In genomic region chr11:78420796-78421209, GRCh38 we compare ENCODE assay signal across 8 cellular contexts. TPM values are rescaled to one million over a fixed set of nuclear protein-coding genes. Genes with fewer than 3 reads are reported as not detected.
DNase-seq lines count a peak whose midpoint lies in the region; ATAC-seq and TF ChIP-seq lines count a peak whose summit lies in the region.

No MANE protein-coding gene starts in this region.

- peak overlapping the region; percentile 94 for H3K27ac ChIP-seq in BLaER1

- peak overlapping the region; percentile 53 for H3K4me3 ChIP-seq in BLaER1

- TF ChIP-seq RAD21 in Ishikawa (IDR thresholded peaks at IDR 0.05; ENCODE audit: low read depth) = no peak

- peak; percentile 74 for DNase-seq in activated CD8-positive, alpha-beta memory T cell treated with anti-CD3 and anti-CD28 coated beads for 24 hours
- peak; percentile 62 for DNase-seq in left ventricle myocardium superior
- peak in 2 of 3 donors; percentile 35 to 49 for DNase-seq in stimulated activated CD4-positive, alpha-beta T cell treated with anti-CD3 and anti-CD28 coated beads, TNF-alpha, amount 100 ng/mL, for 48 hours (ENCODE audit: low read depth in 3 of 3)
- no peak for DNase-seq in NK-92 treated with Interleukin-12 subunit alpha and Interleukin-12 subunit beta, amount 100 ng/mL, for 24 hours (lab: John Stamatoyannopoulos, UW)

- H3K4me1 ChIP-seq in BLaER1 = peaks cover 80% of the 10 kb centered on the region

- peak overlapping the region; percentile 89 for H3K9ac ChIP-seq in BLaER1

- H3K36me3 ChIP-seq in BLaER1 = no peaks in the 10 kb centered on the region

- H3K9me3 ChIP-seq in BLaER1 = no peaks in the 10 kb centered on the region

- TF ChIP-seq EP300 in Ishikawa (IDR thresholded peaks at IDR 0.05; ENCODE audit: borderline replicate concordance) = no peak

- H4K20me1 ChIP-seq in BLaER1 = 0 out of 2 replicates have a peak, but pooled peaks cover 3% of the 10 kb centered on the region

- peak overlapping the region; percentile 86 for H3K4me2 ChIP-seq in BLaER1

- no peak for ATAC-seq in left ventricle myocardium superior
- no peak for ATAC-seq in GM19452 (IDR thresholded peaks at IDR 0.05; ENCODE audit: unreplicated experiment)
- no peak for ATAC-seq in HG03097 (IDR thresholded peaks at IDR 0.05; ENCODE audit: low FRiP score, unreplicated experiment)

- intact Hi-C loops in left ventricle myocardium superior (cut with micrococcal nuclease) = no loop called here

- no peaks in the 10 kb centered on the region for H3K27me3 ChIP-seq in BLaER1

TF ChIP-seq in Ishikawa, 13 proteins besides CTCF, POLR2A, EP300 and RAD21:
- TF ChIP-seq EGR1 (IDR thresholded peaks at IDR 0.05) (peak; percentile 78), FOXM1 (IDR thresholded peaks at IDR 0.05; ENCODE audit: borderline replicate concordance, low read depth) (no peak), TEAD4 (IDR thresholded peaks at IDR 0.05) (no peak)

RNA-seq across cellular contexts. Expression of gene GAB2, which starts 3.2 kb away (rescaled TPM):
- total RNA-seq in left ventricle myocardium superior = 17.2 TPM
